Comparison of ENCODE assay signal across 13 cellular contexts in genomic region chr20:38987777-38988176, GRCh38. TPM values are rescaled to one million over a fixed set of nuclear protein-coding genes. Genes with fewer than 3 reads are reported as not detected.
DNase-seq lines count a peak whose midpoint lies in the region; ATAC-seq, FAIRE-seq and TF ChIP-seq lines count a peak whose summit lies in the region.
"Had no signal": no experiment of that assay in that cellular context is flagged by ENCODE, and none has a peak within 500 bp of the region (broad histone marks: within the 10 kb centered on the region; RNA-seq: fewer than 3 reads in every experiment).

No MANE protein-coding gene starts in this region.

- H3K4me1 ChIP-seq in PC-9 (replicated peaks; ENCODE audit: insufficient read depth): peaks cover 35% of the 10 kb centered on the region
- H3K4me1 ChIP-seq in right atrium auricular region: peaks cover 2 to 28% of the 10 kb centered on the region in 2 donors
- H3K4me1 ChIP-seq: parathyroid adenoma had no signal

- BruUV-seq in PC-9 (replicated peaks; lab: Mats Ljungman, UMichigan): no TSS peak

- CTCF ChIA-PET in GM10248 (lab: Yijun Ruan, JAX) (interaction anchor here (0.7 to 2.2 kb wide), 11 partner anchors 10 to 61 kb away, joined by 3 to 12 read pairs (median 3); partner anchors contain the start of genes DHX35 and FAM83D), PC-9 (lab: Charles Lee) (no interaction called here)

- H4K20me1 ChIP-seq in PC-9 (ENCODE audit: insufficient read depth): no peaks in the 10 kb centered on the region

- H3K27ac ChIP-seq in PC-9 (no peak overlapping the region), right atrium auricular region (peak overlapping the region in 1 of 2 donors; percentile 77)
- H3K27ac ChIP-seq: parathyroid adenoma had no signal

- TF ChIP-seq CTCF in GM10248 (IDR thresholded peaks at IDR 0.05; ENCODE audit: control extremely low read depth, extremely low read depth, low read depth, missing control alignments) (no peak), PC-9 (conservative IDR thresholded peaks at IDR 0.05) (no peak), right atrium auricular region (IDR thresholded peaks at IDR 0.05) (no peak)

- no peaks in the 10 kb centered on the region for H3K9me2 ChIP-seq in PC-9 (ENCODE audit: insufficient read depth)

- peak; percentile 99 for FAIRE-seq in GM19239 (lab: Jason Lieb, UNC)
- FAIRE-seq: keratinocyte, TTC549 had no signal

- intact Hi-C loops in PC-9 (cut with micrococcal nuclease; ENCODE audit: unreplicated experiment): no loop called here

- peaks cover 29% of the 10 kb centered on the region for H3F3A ChIP-seq in PC-9 (ENCODE audit: insufficient read depth, low read depth)

- DNase-seq in GM10248 (ENCODE audit: extremely low spot score) (peak; percentile 64), GM19239 (ENCODE audit: insufficient read length, low spot score) (peak; percentile 50), NCI-H526 treated with DMSO at 0.1 percent for 48 hours (lab: John Stamatoyannopoulos, UW) (peak; percentile 33), RKO (ENCODE audit: low spot score) (no peak), PC-9 (no peak), islet precursor cell (no peak), right atrium auricular region (ENCODE audit: low spot score) (no peak)
- DNase-seq: C1 segment of cervical spinal cord had no signal

- no peaks in the 10 kb centered on the region for H3K9me3 ChIP-seq in PC-9 (ENCODE audit: insufficient read depth, low read depth)
- H3K9me3 ChIP-seq in right atrium auricular region: no peaks in the 10 kb centered on the region

- H3K4me3 ChIP-seq in PC-9: no peak overlapping the region
- H3K4me3 ChIP-seq in right atrium auricular region: no peak overlapping the region

- H2AFZ ChIP-seq in PC-9: no peak overlapping the region
- H2AFZ ChIP-seq: parathyroid adenoma had no signal

- no peak overlapping the region for H3K4me2 ChIP-seq in PC-9

- ATAC-seq in HG02763 (IDR thresholded peaks at IDR 0.05; ENCODE audit: unreplicated experiment): peak; percentile 71
- ATAC-seq: activated naive CD4-positive, alpha-beta T cell treated with anti-CD3 and anti-CD28 coated beads, Interleukin-2, amount 50 U/mL, for 72 hours had no signal

- H3K27me3 ChIP-seq in PC-9 (ENCODE audit: insufficient read depth, low read depth): no peaks in the 10 kb centered on the region
- H3K27me3 ChIP-seq in right atrium auricular region: no peaks in the 10 kb centered on the region

- H3K36me3 ChIP-seq in PC-9 (ENCODE audit: low read depth) (peaks cover 24% of the 10 kb centered on the region; the same call in 1 of the 2 replicates), right atrium auricular region (peaks cover 17% of the 10 kb centered on the region)

- POLR2A ChIA-PET in GM10248 (lab: Yijun Ruan, JAX) (interaction anchor here (1.4 kb wide), 1 partner anchor 10 kb away, joined by 4 read pairs; no protein-coding TSS in a partner anchor), PC-9 (lab: Charles Lee; ENCODE audit: unreplicated experiment) (no interaction called here)

- peaks cover 13% of the 10 kb centered on the region; the same call in 1 of the 2 replicates for H3K79me2 ChIP-seq in PC-9 (ENCODE audit: low read depth)
- H3K79me2 ChIP-seq: parathyroid adenoma had no signal

RNA-seq across cellular contexts. Expression of gene DHX35, which starts 25.6 kb away (rescaled TPM):
- total RNA-seq in PC-9 (2021) (12.1 and 12.6 TPM in 2 replicates), right atrium auricular region (10 to 100 TPM; 15.2 to 41.0 TPM)

Comparison
In these comparisons a context has a peak if more than half of its experiments do, and no peak if none do; other contexts are left out.
1. DNase-seq: peak in GM10248 (single experiment), GM19239 (single experiment) and NCI-H526 treated with DMSO at 0.1 percent for 48 hours (single experiment); none in RKO (single experiment), PC-9 (0 of 2), islet precursor cell (single experiment) and right atrium auricular region (single experiment).